Comparison of ENCODE assay signal across 22 cellular contexts in genomic region chr12:91804533-91804932, GRCh38.
DNase-seq lines count a peak whose midpoint lies in the region; ATAC-seq, FAIRE-seq and TF ChIP-seq lines count a peak whose summit lies in the region.
"Had no signal": no experiment of that assay in that cellular context is flagged by ENCODE, and none has a peak within 500 bp of the region (broad histone marks: within the 10 kb centered on the region; RNA-seq: fewer than 3 reads in every experiment).

No MANE protein-coding gene starts in this region.

- H3K36me3 ChIP-seq in bronchial epithelial cell (ENCODE audit: control insufficient read depth, insufficient read depth, low read length), result no peaks in the 10 kb centered on the region
- H3K36me3 ChIP-seq: cardiac muscle cell, gastrocnemius medialis, MG63, tibial artery had no signal

- DNase-seq in ELF-1 (ENCODE audit: low read depth, low spot score) (peak; percentile 7), LHCN-M2 (ENCODE audit: low read depth) (peak; percentile 11), bronchial epithelial cell (ENCODE audit: low read depth) (peak; percentile 37), kidney tubule cell (ENCODE audit: low spot score) (peak; percentile 87), NCI-H446 (lab: John Stamatoyannopoulos, UW) (no peak), RKO (ENCODE audit: low spot score) (no peak)
- DNase-seq: activated CD4-positive, alpha-beta T cell treated with anti-CD3 and anti-CD28 coated beads, Interleukin-2, amount 10 ng/mL, durations not matched to agents 24 days and 14 days; activated naive CD8-positive, alpha-beta T cell treated with anti-CD3 and anti-CD28 coated beads, Interleukin-2, amount 50 U/mL, for 24 hours; CD4-positive, alpha-beta T cell; DMS79 treated with DMSO at 0.1 percent for 48 hours; gastrocnemius medialis; MG63; NCI-H1436; NCI-H526; stimulated activated naive CD4-positive, alpha-beta T cell treated with Interleukin-2 at 50 U/mL for 16 hours; tibial artery had no signal

- no peaks in the 10 kb centered on the region for H3K27me3 ChIP-seq in bronchial epithelial cell (ENCODE audit: control insufficient read depth, insufficient read depth, low read length)
- H3K27me3 ChIP-seq: cardiac muscle cell, gastrocnemius medialis, MG63, tibial artery had no signal

- H3K4me3 ChIP-seq in bronchial epithelial cell (ENCODE audit: low read depth, low read length), result no peak overlapping the region
- H3K4me3 ChIP-seq: cardiac muscle cell, gastrocnemius medialis, MG63, tibial artery had no signal

- TF ChIP-seq CTCF in bronchial epithelial cell (IDR thresholded peaks at IDR 0.05; ENCODE audit: insufficient read depth, low read length, severe bottlenecking), result no peak

- no peak for FAIRE-seq in bronchial epithelial cell (lab: Jason Lieb, UNC)
- FAIRE-seq: H1 had no signal

- ATAC-seq in HG03095 (IDR thresholded peaks at IDR 0.05; ENCODE audit: unreplicated experiment) (no peak), GM21367 (IDR thresholded peaks at IDR 0.05; ENCODE audit: unreplicated experiment) (no peak)
- ATAC-seq: activated naive CD8-positive, alpha-beta T cell treated with anti-CD3 and anti-CD28 coated beads, Interleukin-2, amount 50 U/mL, for 24 hours; activated T-helper 17 cell treated with anti-CD3 and anti-CD28 coated beads, Interleukin-2, amount 50 U/mL, for 72 hours; gastrocnemius medialis; left lobe of liver had no signal

Comparison
In these comparisons a context has a peak if more than half of its experiments do, and no peak if none do; other contexts are left out.
1. DNase-seq: peak in ELF-1 (single experiment), LHCN-M2 (single experiment), bronchial epithelial cell (single experiment) and kidney tubule cell (single experiment); none in NCI-H446 (0 of 2) and RKO (single experiment).